Comparison of ENCODE assay signal across 8 cellular contexts in the genomic region with DNA sequence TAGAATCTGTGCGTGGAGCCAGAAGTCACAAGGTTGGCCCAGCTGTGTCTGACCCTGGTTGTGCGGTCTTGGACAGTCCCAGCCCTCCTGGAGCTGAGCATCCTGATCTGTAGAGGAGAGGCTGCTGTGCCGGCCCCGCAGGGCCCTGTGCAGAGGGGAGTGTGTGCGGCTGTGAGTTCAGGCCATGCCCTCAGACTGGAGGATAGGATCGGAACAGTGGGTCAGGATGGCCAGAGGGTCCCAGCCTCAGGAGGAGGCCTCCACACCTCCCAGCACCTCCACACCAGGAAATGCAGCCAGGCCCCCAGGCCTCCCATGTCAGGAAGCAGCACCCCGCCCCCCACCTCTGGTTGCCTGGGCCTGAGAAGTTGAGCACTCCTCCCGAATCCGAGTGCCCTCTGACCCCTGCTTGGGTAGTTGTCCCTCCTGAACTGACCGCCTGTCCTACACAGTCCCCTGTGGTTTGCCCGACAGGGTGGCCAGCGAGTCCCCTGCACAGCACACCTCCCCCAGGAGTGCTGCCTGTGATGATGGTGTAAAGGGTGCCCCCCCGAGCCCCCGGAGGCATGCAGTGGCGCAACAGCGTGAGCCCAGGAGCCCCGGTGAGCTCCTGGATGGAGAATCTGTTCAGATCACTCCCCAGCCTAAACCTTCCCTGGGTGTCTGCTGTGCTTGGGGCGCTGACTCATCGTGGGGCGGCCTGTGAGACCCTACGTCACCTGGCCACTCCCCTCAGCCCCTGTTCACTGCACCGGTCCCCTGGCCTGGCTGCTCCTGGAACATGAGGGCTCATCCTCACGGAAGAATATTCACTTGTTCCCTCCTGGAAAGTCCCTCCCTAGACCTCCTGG.
DNase-seq lines count a peak whose midpoint lies in the region; ATAC-seq, FAIRE-seq and TF ChIP-seq lines count a peak whose summit lies in the region.

No MANE protein-coding gene starts in this region.

- peak; percentile 63 for ATAC-seq in SK-N-SH treated with all-trans-retinoic acid at 6 μM for 48 hours
- ATAC-seq in HG03135 (IDR thresholded peaks at IDR 0.05; ENCODE audit: unreplicated experiment) = no peak
- ATAC-seq in GM21390 (IDR thresholded peaks at IDR 0.05; ENCODE audit: unreplicated experiment) = no peak

- H3K4me1 Mint-ChIP-seq in neural crest cell = peaks cover 66% of the 10 kb centered on the region
- H3K4me1 Mint-ChIP-seq in progenitor cell of endocrine pancreas (ENCODE audit: low read depth) = peaks cover 15% of the 10 kb centered on the region

- no peaks in the 10 kb centered on the region for H3K27me3 Mint-ChIP-seq in neural crest cell (ENCODE audit: low read depth)
- H3K27me3 Mint-ChIP-seq in progenitor cell of endocrine pancreas = no peaks in the 10 kb centered on the region

- H3K36me3 Mint-ChIP-seq in neural crest cell (ENCODE audit: low read depth) (no peaks in the 10 kb centered on the region), progenitor cell of endocrine pancreas (ENCODE audit: insufficient read depth) (no peaks in the 10 kb centered on the region)

- FAIRE-seq in GM19239 (lab: Jason Lieb, UNC) = peak; percentile 31

- no peaks in the 10 kb centered on the region for H3K9me3 Mint-ChIP-seq in neural crest cell
- H3K9me3 Mint-ChIP-seq in progenitor cell of endocrine pancreas (ENCODE audit: low read depth) = no peaks in the 10 kb centered on the region

- H3K4me3 Mint-ChIP-seq in neural crest cell (peak overlapping the region; percentile 47), progenitor cell of endocrine pancreas (ENCODE audit: low read depth) (no peak overlapping the region)

- TF ChIP-seq CTCF in neural crest cell (conservative IDR thresholded peaks at IDR 0.05) = no peak
- no peak for TF ChIP-seq CTCF in progenitor cell of endocrine pancreas (IDR thresholded peaks at IDR 0.05; ENCODE audit: unreplicated experiment)

- H3K27ac Mint-ChIP-seq in neural crest cell (ENCODE audit: unreplicated experiment) (peak overlapping the region; percentile 35), progenitor cell of endocrine pancreas (no peak overlapping the region)

- no peak for DNase-seq in GM19239 (ENCODE audit: insufficient read length, low spot score)
- peak; percentile 26 for DNase-seq in effector CD8-positive, alpha-beta T cell (lab: John Stamatoyannopoulos, UW)
- no peak for DNase-seq in neural crest cell (ENCODE audit: low read depth, low spot score)
- no peak for DNase-seq in C1 segment of cervical spinal cord (lab: John Stamatoyannopoulos, UW)
- DNase-seq in progenitor cell of endocrine pancreas (ENCODE audit: low spot score, unreplicated experiment) = no peak

TF ChIP-seq in SK-N-SH treated with all-trans-retinoic acid at 6 μM for 48 hours, 23 proteins besides CTCF, POLR2A, EP300 and RAD21:
- TF ChIP-seq, protein P1, sequence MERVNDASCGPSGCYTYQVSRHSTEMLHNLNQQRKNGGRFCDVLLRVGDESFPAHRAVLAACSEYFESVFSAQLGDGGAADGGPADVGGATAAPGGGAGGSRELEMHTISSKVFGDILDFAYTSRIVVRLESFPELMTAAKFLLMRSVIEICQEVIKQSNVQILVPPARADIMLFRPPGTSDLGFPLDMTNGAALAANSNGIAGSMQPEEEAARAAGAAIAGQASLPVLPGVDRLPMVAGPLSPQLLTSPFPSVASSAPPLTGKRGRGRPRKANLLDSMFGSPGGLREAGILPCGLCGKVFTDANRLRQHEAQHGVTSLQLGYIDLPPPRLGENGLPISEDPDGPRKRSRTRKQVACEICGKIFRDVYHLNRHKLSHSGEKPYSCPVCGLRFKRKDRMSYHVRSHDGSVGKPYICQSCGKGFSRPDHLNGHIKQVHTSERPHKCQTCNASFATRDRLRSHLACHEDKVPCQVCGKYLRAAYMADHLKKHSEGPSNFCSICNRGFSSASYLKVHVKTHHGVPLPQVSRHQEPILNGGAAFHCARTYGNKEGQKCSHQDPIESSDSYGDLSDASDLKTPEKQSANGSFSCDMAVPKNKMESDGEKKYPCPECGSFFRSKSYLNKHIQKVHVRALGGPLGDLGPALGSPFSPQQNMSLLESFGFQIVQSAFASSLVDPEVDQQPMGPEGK (CRISPR knock-in tag; IDR thresholded peaks at IDR 0.05; ENCODE audit: borderline replicate concordance) = peak; percentile 78; the same call in 1 of the 2 replicates
- no peak for TF ChIP-seq GLIS3 (CRISPR knock-in tag; IDR thresholded peaks at IDR 0.05)
